14 cellular contexts compared by ENCODE assay signal in genomic region chr19:19445288-19445687, GRCh38. TPM values are rescaled to one million over a fixed set of nuclear protein-coding genes. Genes with fewer than 3 reads are reported as not detected.
DNase-seq lines count a peak whose midpoint lies in the region; ATAC-seq, FAIRE-seq and TF ChIP-seq lines count a peak whose summit lies in the region.
"Had no signal": no experiment of that assay in that cellular context is flagged by ENCODE, and none has a peak within 500 bp of the region (broad histone marks: within the 10 kb centered on the region; RNA-seq: fewer than 3 reads in every experiment).

No MANE protein-coding gene starts in this region.

- peaks cover 0 to 15% of the 10 kb centered on the region in 2 donors for H3K9me3 Mint-ChIP-seq in activated naive CD4-positive, alpha-beta T cell treated with anti-CD3 and anti-CD28 coated beads, Interleukin-2, amount 50 U/mL, for 72 hours

- TF ChIP-seq EP300 in HepG2 (IDR thresholded peaks at IDR 0.05; ENCODE audit: low read depth in 2 of 2, low read length in 2 of 2), result no peak
- TF ChIP-seq EP300 in HepG2 (CRISPR knock-in tag; IDR thresholded peaks at IDR 0.05; ENCODE audit: borderline replicate concordance), result no peak

- POLR2A ChIA-PET in HepG2 (lab: Yijun Ruan, JAX), result no interaction called here

- no peak overlapping the region for H3K9ac ChIP-seq in HepG2 (ENCODE audit: insufficient read depth, low read depth, low read length)
- H3K9ac ChIP-seq in mesenchymal stem cell (ENCODE audit: low read length), result peak overlapping the region; percentile 26
- H3K9ac ChIP-seq in mammary epithelial cell (ENCODE audit: insufficient read depth, low read length), result no peak overlapping the region

- TF ChIP-seq POLR2A in HepG2 (IDR thresholded peaks at IDR 0.05; ENCODE audit: insufficient read depth in 1 of 2, low read depth in 2 of 2, low read length in 2 of 2) (no peak), right lobe of liver (IDR thresholded peaks at IDR 0.05) (no peak), vagina (IDR thresholded peaks at IDR 0.05) (no peak)

- H2BK12ac ChIP-seq in mesenchymal stem cell (ENCODE audit: low read length in 2 of 2), result no peak overlapping the region

- no peak for TF ChIP-seq RAD21 in HepG2 (CRISPR knock-in tag; IDR thresholded peaks at IDR 0.05)

- no peak overlapping the region for H3K4me3 ChIP-seq in HepG2 (replicated peaks in 1 of 3; ENCODE audit: insufficient read depth in 1 of 3, low read depth in 2 of 3, low read length in 3 of 3)
- no peak overlapping the region for H3K4me3 ChIP-seq in right lobe of liver
- H3K4me3 ChIP-seq in mesenchymal stem cell (ENCODE audit: insufficient read depth in 1 of 2, low read depth in 1 of 2, low read length in 2 of 2), result no peak overlapping the region
- H3K4me3 ChIP-seq in vagina, result no peak overlapping the region
- H3K4me3 ChIP-seq in mammary epithelial cell (replicated peaks in 1 of 3; ENCODE audit: insufficient read depth in 1 of 3, low read depth in 2 of 3, low read length in 3 of 3), result no peak overlapping the region
- H3K4me3 ChIP-seq: esophagus muscularis mucosa, sigmoid colon had no signal

- H3K18ac ChIP-seq in mesenchymal stem cell (ENCODE audit: low read depth in 1 of 2, low read length in 2 of 2), result peak overlapping the region in 1 of 2 experiments; percentile 79

- TF ChIP-seq CTCF in HepG2 (CRISPR knock-in tag; IDR thresholded peaks at IDR 0.05), result no peak
- no peak for TF ChIP-seq CTCF in right lobe of liver (IDR thresholded peaks at IDR 0.05)
- TF ChIP-seq CTCF in vagina (IDR thresholded peaks at IDR 0.05), result no peak
- TF ChIP-seq CTCF in mammary epithelial cell (conservative IDR thresholded peaks at IDR 0.05 in 1 of 2, IDR thresholded peaks at IDR 0.05 in 1 of 2; ENCODE audit: extremely low read depth in 1 of 2, insufficient read depth in 1 of 2, low read depth in 1 of 2, low read length in 2 of 2), result no peak

- no peak overlapping the region for H2BK120ac ChIP-seq in mesenchymal stem cell (ENCODE audit: low read depth, low read length)

- H3K4ac ChIP-seq in mesenchymal stem cell (ENCODE audit: low read depth in 1 of 2, low read length in 2 of 2), result no peak overlapping the region

- H4K20me1 ChIP-seq in HepG2 (ENCODE audit: insufficient read depth, low read length) (peaks cover 17% of the 10 kb centered on the region; the same call in 1 of the 2 replicates), mammary epithelial cell (ENCODE audit: insufficient read depth, low read length) (peaks cover 4% of the 10 kb centered on the region)

- CTCF ChIA-PET in HepG2 (lab: Yijun Ruan, JAX; ENCODE audit: low intra/inter-chr PET ratio, low total read pairs) (no interaction called here), mammary epithelial cell (lab: Charles Lee; ENCODE audit: low non-redundant PET) (no interaction called here)

- H2AFZ ChIP-seq in HepG2 (ENCODE audit: low read length), result no peak overlapping the region
- H2AFZ ChIP-seq in mesenchymal stem cell (ENCODE audit: low read depth, low read length), result no peak overlapping the region
- H2AFZ ChIP-seq in mammary epithelial cell (ENCODE audit: low read depth, low read length), result no peak overlapping the region

- FAIRE-seq in HepG2 (lab: Jason Lieb, UNC), result no peak
- FAIRE-seq: bronchial epithelial cell, G401.6 had no signal

- in situ Hi-C loops in HepG2 (cut with HindIII; ENCODE audit: extremely low pct_ligation_motif_present, low pct_unique_long_range_greater_than_20kb) (no loop called here), mammary epithelial cell (cut with MboI; ENCODE audit: low sequenced_read_pairs in 2 of 2) (no loop called here)

- H2AK5ac ChIP-seq in mesenchymal stem cell (ENCODE audit: low read length, severe bottlenecking), result no peak overlapping the region

- dilution Hi-C loops in mammary epithelial cell (cut with HindIII; ENCODE audit: low sequenced_read_pairs), result no loop called here

- no peak overlapping the region for H2BK5ac ChIP-seq in mesenchymal stem cell (ENCODE audit: low read depth, low read length, poor library complexity, severe bottlenecking)

- H3K27me3 ChIP-seq in HepG2 (ENCODE audit: control insufficient read depth in 1 of 2, insufficient read depth in 2 of 2, low read length in 2 of 2) (no peaks in the 10 kb centered on the region), right lobe of liver (no peaks in the 10 kb centered on the region), mesenchymal stem cell (ENCODE audit: control insufficient read depth in 1 of 2, insufficient read depth in 1 of 2, low read length in 2 of 2) (no peaks in the 10 kb centered on the region), vagina (no peaks in the 10 kb centered on the region), mammary epithelial cell (ENCODE audit: insufficient read depth, low read length) (no peaks in the 10 kb centered on the region)
- H3K27me3 ChIP-seq: esophagus muscularis mucosa, sigmoid colon had no signal

- H2BK15ac ChIP-seq in mesenchymal stem cell (ENCODE audit: low read depth, poor library complexity, severe bottlenecking), result no peak overlapping the region

- H3K9me3 ChIP-seq in HepG2 (ENCODE audit: low read length) (no peaks in the 10 kb centered on the region), right lobe of liver (no peaks in the 10 kb centered on the region), mesenchymal stem cell (ENCODE audit: control insufficient read depth, low read length) (no peaks in the 10 kb centered on the region), vagina (no peaks in the 10 kb centered on the region), mammary epithelial cell (replicated peaks; ENCODE audit: insufficient read depth, low read length) (no peaks in the 10 kb centered on the region)
- H3K9me3 ChIP-seq: esophagus muscularis mucosa, sigmoid colon had no signal

- 61% methylated on average over 1 of the region's 1 CpG for WGBS in HepG2 (ENCODE audit: low lambda C conversion rate)
- WGBS in right lobe of liver (ENCODE audit: insufficient coverage, low coverage, low lambda C conversion rate, missing lambda C conversion rate), result 5% methylated on average over 1 of the region's 1 CpG
- WGBS in mesenchymal stem cell, result 60% methylated on average over 1 of the region's 1 CpG
- WGBS in mammary epithelial cell (ENCODE audit: low coverage, missing lambda C conversion rate), result 0% methylated on average over 1 of the region's 1 CpG

- intact Hi-C loops in HepG2 (cut with micrococcal nuclease; ENCODE audit: unreplicated experiment) (no loop called here), right lobe of liver (cut with DNase I) (no loop called here), vagina (cut with DNase I) (no loop called here), mammary epithelial cell (cut with micrococcal nuclease) (no loop called here)

- H4K8ac ChIP-seq in mesenchymal stem cell (ENCODE audit: low read length), result peak overlapping the region; percentile 94

- H3K79me1 ChIP-seq in mesenchymal stem cell (replicated peaks; ENCODE audit: low read length, poor library complexity, severe bottlenecking), result peaks cover 32% of the 10 kb centered on the region

- H3K36me3 Mint-ChIP-seq in activated naive CD4-positive, alpha-beta T cell treated with anti-CD3 and anti-CD28 coated beads, Interleukin-2, amount 50 U/mL, for 72 hours, result peaks cover 5 to 24% of the 10 kb centered on the region in 2 donors

- DNase-seq in HepG2 (ENCODE audit: low spot score) (no peak), right lobe of liver (no peak), mesenchymal stem cell (no peak), vagina (ENCODE audit: extremely low spot score in 2 of 2) (no peak), mammary epithelial cell (no peak), DMS114 treated with DMSO at 0.1 percent for 48 hours (lab: John Stamatoyannopoulos, UW; ENCODE audit: unreplicated experiment) (no peak)
- no peak for DNase-seq in activated naive CD4-positive, alpha-beta T cell treated with anti-CD3 and anti-CD28 coated beads, Interleukin-2, amount 50 U/mL, for 72 hours (ENCODE audit: low spot score in 2 of 2)
- DNase-seq: NCI-H2081, sigmoid colon, T1000 had no signal

- H3K4me2 ChIP-seq in HepG2 (ENCODE audit: low read depth, low read length), result no peak overlapping the region
- H3K4me2 ChIP-seq in mesenchymal stem cell (ENCODE audit: low read length, poor library complexity, severe bottlenecking), result no peak overlapping the region
- no peak overlapping the region for H3K4me2 ChIP-seq in mammary epithelial cell (ENCODE audit: insufficient read depth, low read depth, low read length)

- no peak for ATAC-seq in HepG2
- ATAC-seq in right lobe of liver, result no peak
- ATAC-seq in activated naive CD4-positive, alpha-beta T cell treated with anti-CD3 and anti-CD28 coated beads, Interleukin-2, amount 50 U/mL, for 72 hours, result no peak
- ATAC-seq in HG02885 (IDR thresholded peaks at IDR 0.05; ENCODE audit: poor library complexity, unreplicated experiment), result no peak

- H3K4me1 ChIP-seq in HepG2 (ENCODE audit: insufficient read depth, low read length) (peaks cover 13% of the 10 kb centered on the region), right lobe of liver (peaks cover 0 to 13% (median 2%) of the 10 kb centered on the region in 4 donors), mesenchymal stem cell (ENCODE audit: control insufficient read depth, insufficient read depth, low read depth, low read length) (peaks cover 10% of the 10 kb centered on the region), vagina (peaks cover 40% of the 10 kb centered on the region), mammary epithelial cell (ENCODE audit: insufficient read depth, low read length) (peaks cover 25% of the 10 kb centered on the region)

- no peak overlapping the region for H3K23ac ChIP-seq in mesenchymal stem cell (ENCODE audit: low read length in 2 of 2)

- H3K36me3 ChIP-seq in HepG2 (replicated peaks in 1 of 2; ENCODE audit: control insufficient read depth in 1 of 2, insufficient read depth in 2 of 2, low read length in 2 of 2) (peaks cover 1 to 13% of the 10 kb centered on the region in 2 experiments; a peak in 3 of 5 replicates), right lobe of liver (no peaks in the 10 kb centered on the region), mesenchymal stem cell (ENCODE audit: control insufficient read depth in 1 of 2, insufficient read depth in 2 of 2, low read depth in 1 of 2, low read length in 2 of 2) (peaks cover 7 to 18% of the 10 kb centered on the region in 2 experiments), vagina (no peaks in the 10 kb centered on the region), mammary epithelial cell (ENCODE audit: insufficient read depth, low read length) (no peaks in the 10 kb centered on the region)
- H3K36me3 ChIP-seq: esophagus muscularis mucosa, sigmoid colon had no signal

- no TSS peak for BruUV-seq in HepG2 (replicated peaks; lab: Mats Ljungman, UMichigan)
- BruUV-seq in mammary epithelial cell (replicated peaks; lab: Mats Ljungman, UMichigan), result no TSS peak

- H3K79me2 ChIP-seq in HepG2 (ENCODE audit: insufficient read depth, low read length), result peaks cover 89% of the 10 kb centered on the region
- peaks cover 98% of the 10 kb centered on the region for H3K79me2 ChIP-seq in mammary epithelial cell (ENCODE audit: insufficient read depth, low read length)

- H3K27ac Mint-ChIP-seq in activated naive CD4-positive, alpha-beta T cell treated with anti-CD3 and anti-CD28 coated beads, Interleukin-2, amount 50 U/mL, for 72 hours, result peak overlapping the region; percentile 53 to 95

- H3K27ac ChIP-seq in HepG2 (ENCODE audit: extremely low read length, insufficient read depth, low read length), result no peak overlapping the region
- no peak overlapping the region for H3K27ac ChIP-seq in right lobe of liver
- no peak overlapping the region for H3K27ac ChIP-seq in mesenchymal stem cell (ENCODE audit: low read length, poor library complexity, severe bottlenecking)
- H3K27ac ChIP-seq in vagina, result peak overlapping the region; percentile 40
- H3K27ac ChIP-seq in mammary epithelial cell (ENCODE audit: insufficient read depth, low read depth, low read length), result no peak overlapping the region
- H3K27ac ChIP-seq: esophagus muscularis mucosa, sigmoid colon had no signal

- peak overlapping the region; percentile 72 for H4K91ac ChIP-seq in mesenchymal stem cell (ENCODE audit: low read length)

- H3K14ac ChIP-seq in mesenchymal stem cell (ENCODE audit: low read length in 2 of 2), result no peak overlapping the region

RNA-seq across cellular contexts. Expression of gene GATAD2A, which starts 39.8 kb away (rescaled TPM):
- total RNA-seq in HepG2 (2016; rRNA removed; fragmentation: Illumina TruSeq; extraction: Trizol) (25.1 and 28.6 TPM in 2 replicates), right lobe of liver (10 to 100 TPM; 23.9 to 59.6 (median 39.2) TPM), vagina (49.6 TPM), mammary epithelial cell (100 to 1,000 TPM in 1 of 2 donors, 10 to 100 TPM in 1; 67.5 to 109 TPM)
- total RNA-seq in HepG2 (2016; cell fraction: cytosol; rRNA removed; fragmentation: Illumina TruSeq; extraction: Trizol; ENCODE audit: low read depth), result 10.8 and 13.3 TPM in 2 replicates
- total RNA-seq in HepG2 (2016; cell fraction: insoluble cytoplasmic fraction; rRNA removed; fragmentation: Illumina TruSeq; extraction: Trizol), result 24.5 and 30.0 TPM in 2 replicates
- total RNA-seq in HepG2 (2016; cell fraction: membrane; rRNA removed; fragmentation: Illumina TruSeq; extraction: Trizol), result 43.4 and 51.5 TPM in 2 replicates
- 19.5 and 24.3 TPM in 2 replicates for total RNA-seq in HepG2 (2016; cell fraction: nucleus; rRNA removed; fragmentation: Illumina TruSeq; extraction: Trizol)
- polyA plus RNA-seq in HepG2 (2011; rRNA removed) (15.1 and 16.8 TPM in 2 replicates), mammary epithelial cell (49.6 TPM)
- polyA plus RNA-seq in HepG2 (2011; cell fraction: cytosol; rRNA removed), result 10.5 and 13.4 TPM in 2 replicates
- 17.3 and 19.1 TPM in 2 replicates for polyA plus RNA-seq in HepG2 (2011; cell fraction: nucleus; rRNA removed)
- polyA plus RNA-seq in HepG2 (2012), result 19.3 and 26.1 TPM in 2 replicates
- 13.2 and 13.4 TPM in 2 replicates for polyA plus RNA-seq in HepG2 (2016; cell fraction: cytosol; fragmentation: Illumina TruSeq; extraction: Trizol; ENCODE audit: low read depth)
- polyA plus RNA-seq in HepG2 (2016; cell fraction: insoluble cytoplasmic fraction; fragmentation: Illumina TruSeq; extraction: Trizol; ENCODE audit: low read depth), result 38.8 and 59.1 TPM in 2 replicates
- 38.7 and 46.4 TPM in 2 replicates for polyA plus RNA-seq in HepG2 (2016; cell fraction: membrane; fragmentation: Illumina TruSeq; extraction: Trizol; ENCODE audit: low read depth)
- polyA plus RNA-seq in HepG2 (2016; cell fraction: nucleus; fragmentation: Illumina TruSeq; extraction: Trizol; ENCODE audit: insufficient read depth, low read depth), result 43.6 and 47.2 TPM in 2 replicates
- polyA minus RNA-seq in HepG2 (2011; rRNA and poly(A)+ RNA removed; ENCODE audit: low replicate concordance), result 16.0 and 18.2 TPM in 2 replicates
- polyA minus RNA-seq in HepG2 (2011; cell fraction: cytosol; rRNA and poly(A)+ RNA removed), result 24.2 and 24.4 TPM in 2 replicates
- polyA minus RNA-seq in HepG2 (2011; cell fraction: nucleus; rRNA and poly(A)+ RNA removed), result 11.5 and 14.5 TPM in 2 replicates
- 100 to 1,000 TPM; 122 to 134 TPM for total RNA-seq in activated naive CD4-positive, alpha-beta T cell treated with anti-CD3 and anti-CD28 coated beads, Interleukin-2, amount 50 U/mL, for 72 hours
- 46.1 TPM for polyA plus RNA-seq in mesenchymal stem cell (2013, experiment 1 of 2)
- polyA plus RNA-seq in mesenchymal stem cell (2013, experiment 2 of 2), result 42.5 TPM
- polyA minus RNA-seq in mammary epithelial cell, result 14.5 TPM
